ENCODE assay signal across 7 cellular contexts in genomic region chr9:20941177-20941690, GRCh38.
DNase-seq lines count a peak whose midpoint lies in the region; ATAC-seq and TF ChIP-seq lines count a peak whose summit lies in the region.

No MANE protein-coding gene starts in this region.

- H3K9me3 ChIP-seq in hepatocyte (ENCODE audit: low read depth): no peaks in the 10 kb centered on the region

- H3K79me2 ChIP-seq in hepatocyte: no peaks in the 10 kb centered on the region

- H3K27ac ChIP-seq in hepatocyte: no peak overlapping the region

- no peak overlapping the region for H3K4me3 ChIP-seq in hepatocyte

- peak; percentile 94 for TF ChIP-seq CTCF in hepatocyte (IDR thresholded peaks at IDR 0.05; ENCODE audit: poor library complexity)

- H3K9me2 ChIP-seq in hepatocyte (replicated peaks; ENCODE audit: insufficient read depth): no peaks in the 10 kb centered on the region

- peak; percentile 97 for ATAC-seq in GM18505 (IDR thresholded peaks at IDR 0.05; ENCODE audit: unreplicated experiment)
- peak; percentile 91 for ATAC-seq in HG02840 (IDR thresholded peaks at IDR 0.05; ENCODE audit: low FRiP score, unreplicated experiment)

- H3K27me3 ChIP-seq in hepatocyte: no peaks in the 10 kb centered on the region

- TF ChIP-seq POLR2A in GM18505 (IDR thresholded peaks at IDR 0.05; ENCODE audit: borderline replicate concordance, extremely low read depth, insufficient read depth, insufficient read length): no peak

- H3K4me1 ChIP-seq in hepatocyte (ENCODE audit: insufficient read depth): no peaks in the 10 kb centered on the region

- no peaks in the 10 kb centered on the region for H3K36me3 ChIP-seq in hepatocyte (replicated peaks; ENCODE audit: insufficient read depth, low read depth)

- no peak overlapping the region for H2AFZ ChIP-seq in hepatocyte

- DNase-seq in NCI-H1105 treated with DMSO at 0.1 percent for 48 hours (lab: John Stamatoyannopoulos, UW): peak; percentile 71
- peak; percentile 74 for DNase-seq in SW480 (ENCODE audit: low spot score)
- DNase-seq in amniotic stem cell (lab: John Stamatoyannopoulos, UW): peak; percentile 56
- DNase-seq in hepatocyte (ENCODE audit: low spot score): peak; percentile 90
- DNase-seq in smooth muscle cell of the brain vasculature (ENCODE audit: low read depth, low spot score): peak; percentile 40

- 8% methylated on average over 7 of the region's 7 CpGs for WGBS in hepatocyte (ENCODE audit: low lambda C conversion rate, missing lambda C conversion rate)

- peak overlapping the region; percentile 29 for H3K4me2 ChIP-seq in hepatocyte

- H4K20me1 ChIP-seq in hepatocyte (ENCODE audit: insufficient read depth, poor library complexity, severe bottlenecking): no peaks in the 10 kb centered on the region

Comparison
In these comparisons a context has a peak if more than half of its experiments do, and no peak if none do; other contexts are left out.
1. DNase-seq: peak in every context shown above with its lines; median percentile 90 in hepatocyte; 74 in SW480; 71 in NCI-H1105 treated with DMSO at 0.1 percent for 48 hours; 56 in amniotic stem cell; 40 in smooth muscle cell of the brain vasculature.